9 cellular contexts compared by ENCODE assay signal in genomic region chr20:728022-728944, GRCh38. TPM values are rescaled to one million over a fixed set of nuclear protein-coding genes. Genes with fewer than 3 reads are reported as not detected.
A peak's percentile ranks its signal among the peaks of the same experiment; 100 is the strongest.
DNase-seq lines count a peak whose midpoint lies in the region; ATAC-seq and TF ChIP-seq lines count a peak whose summit lies in the region.
"Had no signal": no experiment of that assay in that cellular context is flagged by ENCODE, and none has a peak within 500 bp of the region (broad histone marks: within the 10 kb centered on the region; RNA-seq: fewer than 3 reads in every experiment).

No MANE protein-coding gene starts in this region.

- BruUV-seq in PC-3 (replicated peaks; lab: Mats Ljungman, UMichigan) = no TSS peak

- H3K27ac ChIP-seq in PC-3 (ENCODE audit: low read length) = no peak overlapping the region
- peak overlapping the region in 1 of 10 donors; percentile 36 for H3K27ac ChIP-seq in heart right ventricle

- no peaks in the 10 kb centered on the region for H4K20me1 ChIP-seq in PC-3 (ENCODE audit: low read length)

- H3K79me2 ChIP-seq in PC-3 (ENCODE audit: low read length) = no peaks in the 10 kb centered on the region

- H3K4me3 ChIP-seq in BE2C (ENCODE audit: low read depth, low read length) (peak overlapping the region; percentile 42), PC-3 (ENCODE audit: low read length) (peak overlapping the region; percentile 62), heart right ventricle (peak overlapping the region; percentile 38 to 70 (median 58))

- peak overlapping the region; percentile 86 for H3K4me2 ChIP-seq in PC-3 (ENCODE audit: low read length)

- peak; percentile 94 for ATAC-seq in PC-3
- ATAC-seq in heart right ventricle = peak; percentile 75 to 88 (median 84)
- no peak for ATAC-seq in HG03378 (IDR thresholded peaks at IDR 0.05; ENCODE audit: unreplicated experiment)
- ATAC-seq in HG03521 (IDR thresholded peaks at IDR 0.05; ENCODE audit: unreplicated experiment) = no peak

- CTCF ChIA-PET in PC-3 (lab: Charles Lee) = interaction anchor here (0.5 to 0.9 kb wide), 4 partner anchors 8 to 406 kb away, joined by 3 to 9 read pairs (median 3); partner anchors contain the start of gene SLC52A3

- H3K27ac Mint-ChIP-seq in HFFc6 = no peak overlapping the region

- peak overlapping the region; percentile 28; the same call in 1 of the 2 replicates for H3K4me3 Mint-ChIP-seq in HFFc6

- H3K9ac ChIP-seq in PC-3 (ENCODE audit: low read length) = no peak overlapping the region

- H3K27me3 ChIP-seq in BE2C (no peaks in the 10 kb centered on the region), PC-3 (ENCODE audit: low read length) (peaks cover 34% of the 10 kb centered on the region), heart right ventricle (peaks cover 0 to 63% (median 36%) of the 10 kb centered on the region in 7 donors)

- H3K36me3 ChIP-seq in BE2C (no peaks in the 10 kb centered on the region), PC-3 (ENCODE audit: low read depth, low read length) (no peaks in the 10 kb centered on the region), heart right ventricle (no peaks in the 10 kb centered on the region)

- H2AFZ ChIP-seq in PC-3 (ENCODE audit: low read length) = peak overlapping the region; percentile 23

- no peaks in the 10 kb centered on the region for H3K9me2 ChIP-seq in PC-3 (replicated peaks; ENCODE audit: low read length)

- peaks cover 47% of the 10 kb centered on the region for H3K27me3 Mint-ChIP-seq in HFFc6 (ENCODE audit: insufficient read depth)

- no peaks in the 10 kb centered on the region for H3K9me3 Mint-ChIP-seq in HFFc6

- intact Hi-C loops in PC-3 (cut with micrococcal nuclease) (loop anchor here (2.0 kb wide), 1 partner anchor 167 kb away; no protein-coding TSS in a partner anchor), heart right ventricle (cut with DNase I) (loop anchor here in 9 of 10 donors (1.0 to 10.0 kb wide), 9 partner anchors 53 to 373 kb away; partner anchors contain the start of genes SRXN1 (in 4 of the 9) and SCRT2 (in 1 of the 9))

- no peaks in the 10 kb centered on the region for H3K4me1 Mint-ChIP-seq in HFFc6 (ENCODE audit: low read depth)

- H3K4me1 ChIP-seq in BE2C (no peaks in the 10 kb centered on the region), PC-3 (ENCODE audit: insufficient read depth, low read length) (no peaks in the 10 kb centered on the region), heart right ventricle (peaks cover 0 to 16% (median 8%) of the 10 kb centered on the region in 9 donors)

- H3F3A ChIP-seq in PC-3 (ENCODE audit: low read length, unreplicated experiment) = no peaks in the 10 kb centered on the region

- peak; percentile 58 for TF ChIP-seq CTCF in BE2C (IDR thresholded peaks at IDR 0.05; ENCODE audit: low read depth, low read length)
- TF ChIP-seq CTCF in HFFc6 (IDR thresholded peaks at IDR 0.05) = peak; percentile 76
- peak; percentile 79 for TF ChIP-seq CTCF in PC-3 (conservative IDR thresholded peaks at IDR 0.05; ENCODE audit: low read depth, low read length)
- peak; percentile 43 to 78 (median 71) for TF ChIP-seq CTCF in heart right ventricle (IDR thresholded peaks at IDR 0.05)

- no peaks in the 10 kb centered on the region for H3K36me3 Mint-ChIP-seq in HFFc6 (ENCODE audit: low read depth)

- peak; percentile 77 for DNase-seq in BE2C
- DNase-seq in HFFc6 = peak; percentile 3
- peak; percentile 65 for DNase-seq in PC-3
- peak; percentile 51 for DNase-seq in activated naive CD4-positive, alpha-beta T cell treated with Interleukin-2 at 50 U/mL for 16 hours
- peak; percentile 50 to 66 for DNase-seq in heart right ventricle
- DNase-seq in retina = peak; percentile 92

- WGBS in heart right ventricle, 2 donors = 1% methylated on average over 83 to 90 of the region's 90 CpGs

- POLR2A ChIA-PET in PC-3 (lab: Charles Lee; ENCODE audit: unreplicated experiment) = no interaction called here

- H3K9me3 ChIP-seq in BE2C (no peaks in the 10 kb centered on the region), PC-3 (ENCODE audit: low read length) (no peaks in the 10 kb centered on the region), heart right ventricle (no peaks in the 10 kb centered on the region)

RNA-seq across cellular contexts. Expression of gene SLC52A3, which starts 40.0 kb away (rescaled TPM):
- polyA plus RNA-seq in BE2C (2012; ENCODE audit: insufficient read depth, insufficient read length, low read depth) = not detected
- total RNA-seq in HFFc6 (2021; fragmentation: NEBNext Ultra II Directional; extraction: Animal tissue kit (Norgen Biotek cat#: 25700)) = under 1 TPM in 2 of 6 experiments, not detected in 4; 0.05 to 0.07 TPM
- total RNA-seq in PC-3 (2014; rRNA removed) = 4.2 and 5.9 TPM in 2 replicates
- 1 to 10 TPM; 1.5 to 5.7 (median 2.6) TPM for total RNA-seq in heart right ventricle
- 1 to 10 TPM; 2.8 to 3.6 TPM for polyA plus RNA-seq in heart right ventricle

RNA-seq across cellular contexts. Expression of gene SCRT2, which starts 52.7 kb away (rescaled TPM):
- 11.2 TPM for polyA plus RNA-seq in BE2C (2012; ENCODE audit: insufficient read depth, insufficient read length, low read depth)
- total RNA-seq in HFFc6 (2021; fragmentation: NEBNext Ultra II Directional; extraction: Animal tissue kit (Norgen Biotek cat#: 25700)) = not detected
- total RNA-seq in PC-3 (2014; rRNA removed) = not detected in 2 replicates
- total RNA-seq in heart right ventricle = not detected
- polyA plus RNA-seq in heart right ventricle = not detected
- total RNA-seq: subcutaneous adipose tissue had no signal

Comparison
In these comparisons a context has a peak if more than half of its experiments do, and no peak if none do; other contexts are left out.
1. DNase-seq: peak in every context shown above with its lines; median percentile 92 in retina; 77 in BE2C; 65 in PC-3; 58 in heart right ventricle; 51 in activated naive CD4-positive, alpha-beta T cell treated with Interleukin-2 at 50 U/mL for 16 hours; 3 in HFFc6.
2. ATAC-seq: peak in PC-3 (single experiment) and heart right ventricle (8 of 8); none in HG03378 (single experiment) and HG03521 (single experiment).
3. Peak in every context shown above with its lines, with median percentiles within 50 percentile points of each other: H3K4me3 ChIP-seq and CTCF ChIP-seq.